Comparison of ENCODE assay signal across 28 cellular contexts in the genomic region with DNA sequence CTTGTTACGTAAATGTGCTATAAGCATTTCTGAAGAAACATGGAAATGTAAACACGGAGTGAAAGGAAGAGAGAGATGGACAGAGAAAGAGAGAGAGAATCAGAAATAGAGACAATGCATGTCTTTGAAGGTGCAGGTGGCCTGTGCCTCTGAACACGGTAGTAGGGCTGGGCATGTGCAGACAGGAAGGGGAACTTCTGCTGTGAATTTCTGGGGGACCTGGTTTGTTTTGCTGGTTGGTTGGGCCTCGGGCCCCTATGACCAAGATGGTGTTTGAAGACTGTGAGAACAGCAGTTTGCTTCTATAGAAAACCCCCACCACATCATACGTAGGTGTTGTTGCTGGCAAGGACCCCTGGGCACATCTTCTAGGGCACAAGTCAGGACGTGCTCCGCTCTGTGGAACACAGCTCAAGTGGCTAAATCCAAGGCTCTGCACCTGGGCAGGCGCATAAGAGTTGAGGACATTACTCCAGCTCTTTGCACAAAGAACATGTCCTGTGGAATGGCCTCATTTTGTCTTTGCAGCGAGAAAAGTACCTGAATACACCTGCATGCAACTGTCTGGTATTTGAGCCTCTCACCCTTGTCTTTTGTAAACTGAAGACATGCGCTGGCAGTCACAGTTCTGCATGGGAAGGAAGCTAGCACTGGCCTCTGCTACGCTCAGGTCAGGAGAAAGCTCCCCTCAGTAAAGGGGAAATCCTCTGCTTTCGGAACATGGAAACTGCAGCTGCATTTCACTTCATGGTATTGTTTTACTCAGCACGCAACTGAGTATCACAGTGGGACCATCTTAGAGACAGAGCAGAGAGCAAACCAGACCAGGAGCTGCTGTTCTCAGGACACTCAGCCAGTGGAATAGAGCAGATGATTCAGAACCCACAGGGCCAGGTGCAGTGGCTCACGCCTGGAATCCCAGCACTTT. TPM values are rescaled to one million over a fixed set of nuclear protein-coding genes. Genes with fewer than 3 reads are reported as not detected.
DNase-seq lines count a peak whose midpoint lies in the region; ATAC-seq and TF ChIP-seq lines count a peak whose summit lies in the region.
"Had no signal": no experiment of that assay in that cellular context is flagged by ENCODE, and none has a peak within 500 bp of the region (broad histone marks: within the 10 kb centered on the region; RNA-seq: fewer than 3 reads in every experiment).

No MANE protein-coding gene starts in this region.

- H3K4me1 ChIP-seq in mammary epithelial cell (ENCODE audit: insufficient read depth, low read length) (peaks cover 21% of the 10 kb centered on the region), suprapubic skin (peaks cover 15% of the 10 kb centered on the region)
- H3K4me1 ChIP-seq: tibial artery had no signal

- no peak overlapping the region for H3K4me3 Mint-ChIP-seq in MCF 10A (ENCODE audit: unreplicated experiment)
- H3K4me3 Mint-ChIP-seq: activated T-cell treated with anti-CD3 and anti-CD28 coated beads, Interleukin-2, amount 50 U/mL, for 24 hours; mesothelial cell of epicardium; natural killer cell; stimulated activated naive CD8-positive, alpha-beta T cell treated with anti-CD3 and anti-CD28 coated beads, Interleukin-15, Interleukin-2, amounts not matched to agents 100 ng/mL and 50 ng/mL, for 24 hours had no signal

- CTCF ChIA-PET in mammary epithelial cell (lab: Charles Lee; ENCODE audit: low non-redundant PET) (interaction anchor here (0.6 kb wide), 1 partner anchor 319 kb away, joined by 7 read pairs; no protein-coding TSS in a partner anchor), MCF 10A (lab: Yijun Ruan, JAX) (interaction anchor here (0.6 to 2.4 kb wide), 5 partner anchors 8 to 281 kb away, joined by 3 to 11 read pairs (median 3); no protein-coding TSS in a partner anchor)

- TF ChIP-seq EP300 in suprapubic skin (IDR thresholded peaks at IDR 0.05): no peak

- TF ChIP-seq CTCF in mammary epithelial cell (conservative IDR thresholded peaks at IDR 0.05 in 1 of 2, IDR thresholded peaks at IDR 0.05 in 1 of 2; ENCODE audit: extremely low read depth in 1 of 2, insufficient read depth in 1 of 2, low read depth in 1 of 2, low read length in 2 of 2) (no peak), MCF 10A (IDR thresholded peaks at IDR 0.05; ENCODE audit: unreplicated experiment) (no peak), SU-DHL-6 (IDR thresholded peaks at IDR 0.05; ENCODE audit: insufficient read depth, low read length, poor library complexity, severe bottlenecking) (no peak), suprapubic skin (IDR thresholded peaks at IDR 0.05) (no peak)

- no peaks in the 10 kb centered on the region for H4K20me1 ChIP-seq in mammary epithelial cell (ENCODE audit: insufficient read depth, low read length)
- no peaks in the 10 kb centered on the region for H4K20me1 ChIP-seq in SU-DHL-6 (ENCODE audit: low read depth, low read length)

- H3K9me3 ChIP-seq in mammary epithelial cell (replicated peaks; ENCODE audit: insufficient read depth, low read length) (no peaks in the 10 kb centered on the region), SU-DHL-6 (ENCODE audit: insufficient read depth, low read length) (peaks cover 6% of the 10 kb centered on the region), suprapubic skin (no peaks in the 10 kb centered on the region)
- H3K9me3 ChIP-seq: tibial artery had no signal

- no peaks in the 10 kb centered on the region for H3F3A ChIP-seq in SU-DHL-6 (ENCODE audit: insufficient read depth)

- H3K79me2 ChIP-seq in mammary epithelial cell (ENCODE audit: insufficient read depth, low read length) (no peaks in the 10 kb centered on the region), SU-DHL-6 (ENCODE audit: insufficient read depth, low read length) (no peaks in the 10 kb centered on the region)

- peaks cover 25% of the 10 kb centered on the region for H3K27me3 Mint-ChIP-seq in MCF 10A (ENCODE audit: insufficient read depth, unreplicated experiment)

- H3K27ac Mint-ChIP-seq in MCF 10A (ENCODE audit: low read depth, unreplicated experiment): no peak overlapping the region
- H3K27ac Mint-ChIP-seq: activated T-cell treated with anti-CD3 and anti-CD28 coated beads, Interleukin-2, amount 50 U/mL, for 24 hours; mesothelial cell of epicardium; natural killer cell; stimulated activated naive CD8-positive, alpha-beta T cell treated with anti-CD3 and anti-CD28 coated beads, Interleukin-15, Interleukin-2, amounts not matched to agents 100 ng/mL and 50 ng/mL, for 24 hours had no signal

- POLR2A ChIA-PET in MCF 10A (lab: Yijun Ruan, JAX): interaction anchor here (0.6 to 1.4 kb wide), 5 partner anchors 9 to 316 kb away, joined by 3 to 5 read pairs (median 3); no protein-coding TSS in a partner anchor

- dilution Hi-C loops in mammary epithelial cell (cut with HindIII; ENCODE audit: low sequenced_read_pairs): no loop called here

- H2AFZ ChIP-seq in mammary epithelial cell (ENCODE audit: low read depth, low read length): peak overlapping the region; percentile 70
- H2AFZ ChIP-seq in SU-DHL-6 (ENCODE audit: low read depth, low read length, severe bottlenecking): peak overlapping the region; percentile 53

- no TSS peak for BruUV-seq in mammary epithelial cell (replicated peaks; lab: Mats Ljungman, UMichigan)
- BruUV-seq in MCF 10A (replicated peaks; lab: Mats Ljungman, UMichigan): no TSS peak

- WGBS in mammary epithelial cell (ENCODE audit: low coverage, missing lambda C conversion rate): 30% methylated on average over 13 of the region's 14 CpGs
- WGBS in suprapubic skin: 67% methylated on average over 14 of the region's 14 CpGs

- H3K4me2 ChIP-seq in mammary epithelial cell (ENCODE audit: insufficient read depth, low read depth, low read length): peak overlapping the region; percentile 67
- H3K4me2 ChIP-seq in SU-DHL-6 (ENCODE audit: low read depth, low read length, poor library complexity, severe bottlenecking): no peak overlapping the region

- no peaks in the 10 kb centered on the region for H3K9me3 Mint-ChIP-seq in MCF 10A (ENCODE audit: unreplicated experiment)
- H3K9me3 Mint-ChIP-seq: activated T-cell treated with anti-CD3 and anti-CD28 coated beads, Interleukin-2, amount 50 U/mL, for 24 hours; natural killer cell had no signal

- no peak for TF ChIP-seq POLR2A in suprapubic skin (IDR thresholded peaks at IDR 0.05)

- DNase-seq in mammary epithelial cell: peak; percentile 40
- no peak for DNase-seq in MCF 10A (ENCODE audit: unreplicated experiment)
- DNase-seq in suprapubic skin (ENCODE audit: low spot score in 2 of 2): no peak
- no peak for DNase-seq in NCI-H1048 (lab: John Stamatoyannopoulos, UW)
- DNase-seq in DMS53 (lab: John Stamatoyannopoulos, UW): no peak
- DNase-seq in KBM-7: no peak
- DNase-seq: activated CD4-positive, CD25-positive, alpha-beta regulatory T cell treated with anti-CD3 and anti-CD28 coated beads, Interleukin-2, amount 50 U/mL, for 72 hours; activated CD8-positive, alpha-beta memory T cell treated with anti-CD3 and anti-CD28 coated beads for 24 hours; activated naive CD4-positive, alpha-beta T cell; activated T-cell treated with anti-CD3 and anti-CD28 coated beads, Interleukin-2, amount 50 U/mL, for 24 hours; amniotic stem cell; head of caudate nucleus; left colon; natural killer cell; NCI-H2227 treated with DMSO at 0.1 percent for 48 hours; NCI-H774; retina; Right ventricle myocardium superior; stimulated activated CD4-positive, alpha-beta T cell treated with anti-CD3 and anti-CD28 coated beads, Interleukin-4, amount 100 ng/mL, for 1 hour had no signal

- no peaks in the 10 kb centered on the region for H3K36me3 ChIP-seq in mammary epithelial cell (ENCODE audit: insufficient read depth, low read length)
- 0 out of 2 replicates have a peak, but pooled peaks cover 3% of the 10 kb centered on the region for H3K36me3 ChIP-seq in SU-DHL-6 (ENCODE audit: low read length)
- no peaks in the 10 kb centered on the region for H3K36me3 ChIP-seq in suprapubic skin
- H3K36me3 ChIP-seq: tibial artery had no signal

- ATAC-seq in HG02870 (IDR thresholded peaks at IDR 0.05; ENCODE audit: unreplicated experiment): peak; percentile 91
- ATAC-seq: left colon, natural killer cell had no signal

- H3K27me3 ChIP-seq in mammary epithelial cell (ENCODE audit: insufficient read depth, low read length) (no peaks in the 10 kb centered on the region), SU-DHL-6 (ENCODE audit: low read length) (no peaks in the 10 kb centered on the region), suprapubic skin (peaks cover 43% of the 10 kb centered on the region)

- H3K36me3 Mint-ChIP-seq in MCF 10A (ENCODE audit: insufficient read depth, unreplicated experiment): no peaks in the 10 kb centered on the region
- H3K36me3 Mint-ChIP-seq: mesothelial cell of epicardium, natural killer cell had no signal

- in situ Hi-C loops in mammary epithelial cell (cut with MboI; ENCODE audit: low sequenced_read_pairs in 2 of 2) (loop anchor here in 1 of 2 donors (10.0 kb wide), 1 partner anchor 365 kb away; no protein-coding TSS in a partner anchor), KBM-7 (cut with MboI; ENCODE audit: low pct_unique_long_range_greater_than_20kb, low sequenced_read_pairs) (no loop called here)

- H3K9me2 ChIP-seq in SU-DHL-6 (replicated peaks; ENCODE audit: insufficient read depth, low read length): no peaks in the 10 kb centered on the region

- H3K9ac ChIP-seq in mammary epithelial cell (ENCODE audit: insufficient read depth, low read length): no peak overlapping the region
- no peak overlapping the region for H3K9ac ChIP-seq in SU-DHL-6 (ENCODE audit: low read length)

- intact Hi-C loops in mammary epithelial cell (cut with micrococcal nuclease): loop anchor here (10.0 kb wide), 2 partner anchors 45 to 95 kb away; no protein-coding TSS in a partner anchor
- intact Hi-C loops in MCF 10A (cut with micrococcal nuclease): no loop called here

- no peak overlapping the region for H3K4me3 ChIP-seq in mammary epithelial cell (replicated peaks in 1 of 3; ENCODE audit: insufficient read depth in 1 of 3, low read depth in 2 of 3, low read length in 3 of 3)
- no peak overlapping the region for H3K4me3 ChIP-seq in SU-DHL-6 (ENCODE audit: insufficient read depth, low read length, poor library complexity, severe bottlenecking)
- H3K4me3 ChIP-seq in suprapubic skin: no peak overlapping the region
- H3K4me3 ChIP-seq: tibial artery had no signal

- H3K27ac ChIP-seq in mammary epithelial cell (ENCODE audit: insufficient read depth, low read depth, low read length) (no peak overlapping the region), SU-DHL-6 (ENCODE audit: low read depth, low read length) (peak overlapping the region; percentile 44), suprapubic skin (peak overlapping the region; percentile 47)
- H3K27ac ChIP-seq: tibial artery had no signal

- peaks cover 24% of the 10 kb centered on the region for H3K4me1 Mint-ChIP-seq in MCF 10A (ENCODE audit: insufficient read depth, unreplicated experiment)

RNA-seq across cellular contexts. Expression of gene OR2V2, which starts 2.7 kb away (rescaled TPM):
- not detected for total RNA-seq in mammary epithelial cell
- not detected for polyA plus RNA-seq in mammary epithelial cell
- polyA minus RNA-seq in mammary epithelial cell: not detected
- not detected in 2 replicates for total RNA-seq in MCF 10A (2022)
- total RNA-seq in suprapubic skin: not detected
- total RNA-seq: A172, bronchial epithelial cell, Daoy, left colon, mesothelial cell of epicardium, natural killer cell, osteocyte, Right ventricle myocardium superior had no signal

RNA-seq across cellular contexts. Expression of gene OR2V1, which starts 19.1 kb away (rescaled TPM):
- total RNA-seq in mammary epithelial cell (not detected), MCF 10A (2022) (not detected in 2 replicates), suprapubic skin (not detected)
- not detected for polyA plus RNA-seq in mammary epithelial cell
- polyA minus RNA-seq in mammary epithelial cell: not detected
- total RNA-seq: A172, bronchial epithelial cell, Daoy, left colon, mesothelial cell of epicardium, natural killer cell, osteocyte, Right ventricle myocardium superior had no signal

RNA-seq across cellular contexts. Expression of gene TRIM7, which starts 54.9 kb away (rescaled TPM):
- total RNA-seq in mammary epithelial cell: 10 to 100 TPM in 1 of 2 donors, 1 to 10 TPM in 1; 6.3 to 31.4 TPM
- polyA plus RNA-seq in mammary epithelial cell: 18.8 TPM
- 6.6 TPM for polyA minus RNA-seq in mammary epithelial cell
- 26.3 and 27.0 TPM in 2 replicates for total RNA-seq in MCF 10A (2022)
- 10 to 100 TPM; 52.0 to 79.0 (median 69.4) TPM for total RNA-seq in suprapubic skin
